8 cellular contexts compared by ENCODE assay signal in the genomic region with DNA sequence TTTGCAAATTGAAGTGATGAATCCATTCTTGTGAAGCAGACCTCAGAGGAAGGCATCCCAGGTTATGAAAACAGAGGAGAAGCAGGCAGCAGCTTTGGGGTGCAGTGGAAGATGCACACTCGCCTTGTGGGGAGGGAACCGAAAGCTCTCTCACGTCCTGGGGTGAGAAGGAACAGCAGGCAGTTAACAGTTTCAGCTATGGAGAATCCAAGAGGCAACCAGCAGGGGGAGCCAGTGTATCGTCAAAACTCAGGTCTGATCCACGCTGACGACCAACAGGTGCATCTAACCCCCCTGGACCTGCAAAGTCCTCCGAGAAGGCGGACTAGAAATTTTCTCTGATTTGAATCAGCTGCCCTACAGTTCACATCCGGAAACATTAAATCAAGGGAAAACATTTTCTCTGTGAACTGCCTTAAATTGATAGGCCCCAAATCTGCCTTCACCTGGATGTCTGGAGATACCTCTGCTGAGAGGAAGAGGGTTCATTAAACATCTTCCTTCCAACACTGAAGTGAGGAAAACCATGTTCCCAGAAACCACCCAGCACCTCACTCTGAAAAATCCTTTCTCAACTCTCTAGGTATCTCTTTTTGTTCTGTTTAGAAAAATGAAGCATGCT.
DNase-seq lines count a peak whose midpoint lies in the region; ATAC-seq and TF ChIP-seq lines count a peak whose summit lies in the region.

No MANE protein-coding gene starts in this region.

- no peak overlapping the region for H3K9ac ChIP-seq in OCI-LY3 (ENCODE audit: low read length)

- H3K4me3 ChIP-seq in OCI-LY3 (ENCODE audit: low read length): peak overlapping the region; percentile 26; the same call in 1 of the 2 replicates
- no peak overlapping the region for H3K4me3 ChIP-seq in upper lobe of left lung

- H3K4me1 ChIP-seq in OCI-LY3 (ENCODE audit: low read length) (peaks cover 7% of the 10 kb centered on the region), upper lobe of left lung (peaks cover 0 to 5% (median 5%) of the 10 kb centered on the region in 4 donors)

- peaks cover 7% of the 10 kb centered on the region for H3K27me3 ChIP-seq in OCI-LY3 (ENCODE audit: low read depth, low read length)
- no peaks in the 10 kb centered on the region for H3K27me3 ChIP-seq in upper lobe of left lung

- peak; percentile 22 for DNase-seq in DMS153 treated with DMSO at 0.1 percent for 48 hours (lab: John Stamatoyannopoulos, UW; ENCODE audit: unreplicated experiment)
- DNase-seq in HK-2 (ENCODE audit: unreplicated experiment): peak; percentile 63
- DNase-seq in activated T-cell treated with anti-CD3 and anti-CD28 coated beads, Interleukin-2, amount 50 U/mL, for 48 hours: peak; percentile 82 to 83
- DNase-seq in fibroblast of the conjunctiva (ENCODE audit: low read depth): peak; percentile 24
- DNase-seq in occipital lobe (lab: John Stamatoyannopoulos, UW): peak; percentile 32
- peak in 1 of 2 donors; percentile 58 for DNase-seq in upper lobe of left lung

- TF ChIP-seq CTCF in OCI-LY3 (IDR thresholded peaks at IDR 0.05; ENCODE audit: low read depth, low read length) (peak; percentile 74), upper lobe of left lung (IDR thresholded peaks at IDR 0.05) (peak; percentile 45 to 79 (median 68))

- H3K36me3 ChIP-seq in OCI-LY3 (replicated peaks; ENCODE audit: low read depth, low read length): no peaks in the 10 kb centered on the region
- no peaks in the 10 kb centered on the region for H3K36me3 ChIP-seq in upper lobe of left lung

- TF ChIP-seq EP300 in upper lobe of left lung (IDR thresholded peaks at IDR 0.05): no peak

- H2AFZ ChIP-seq in OCI-LY3 (ENCODE audit: low read depth, low read length): no peak overlapping the region

- peak overlapping the region; percentile 61 for H3K4me2 ChIP-seq in OCI-LY3 (ENCODE audit: low read length)

- ATAC-seq in GM21381 (IDR thresholded peaks at IDR 0.05; ENCODE audit: unreplicated experiment) (peak; percentile 93), upper lobe of left lung (ENCODE audit: low FRiP score in 2 of 2) (peak; percentile 68 to 75)

- no peak for TF ChIP-seq POLR2A in upper lobe of left lung (IDR thresholded peaks at IDR 0.05)

- H3K79me2 ChIP-seq in OCI-LY3 (ENCODE audit: low read length): no peaks in the 10 kb centered on the region

- no peak overlapping the region for H3K27ac ChIP-seq in OCI-LY3 (ENCODE audit: low read length)
- H3K27ac ChIP-seq in upper lobe of left lung: no peak overlapping the region

- H3K9me3 ChIP-seq in OCI-LY3 (ENCODE audit: insufficient read depth, low read length) (no peaks in the 10 kb centered on the region), upper lobe of left lung (no peaks in the 10 kb centered on the region)

- H4K20me1 ChIP-seq in OCI-LY3 (ENCODE audit: insufficient read depth, low read length): no peaks in the 10 kb centered on the region

- 11 to 15% methylated on average over 9 of the region's 9 CpGs for WGBS in upper lobe of left lung, 2 donors
